Comparison of ENCODE assay signal across 10 cellular contexts in the genomic region with DNA sequence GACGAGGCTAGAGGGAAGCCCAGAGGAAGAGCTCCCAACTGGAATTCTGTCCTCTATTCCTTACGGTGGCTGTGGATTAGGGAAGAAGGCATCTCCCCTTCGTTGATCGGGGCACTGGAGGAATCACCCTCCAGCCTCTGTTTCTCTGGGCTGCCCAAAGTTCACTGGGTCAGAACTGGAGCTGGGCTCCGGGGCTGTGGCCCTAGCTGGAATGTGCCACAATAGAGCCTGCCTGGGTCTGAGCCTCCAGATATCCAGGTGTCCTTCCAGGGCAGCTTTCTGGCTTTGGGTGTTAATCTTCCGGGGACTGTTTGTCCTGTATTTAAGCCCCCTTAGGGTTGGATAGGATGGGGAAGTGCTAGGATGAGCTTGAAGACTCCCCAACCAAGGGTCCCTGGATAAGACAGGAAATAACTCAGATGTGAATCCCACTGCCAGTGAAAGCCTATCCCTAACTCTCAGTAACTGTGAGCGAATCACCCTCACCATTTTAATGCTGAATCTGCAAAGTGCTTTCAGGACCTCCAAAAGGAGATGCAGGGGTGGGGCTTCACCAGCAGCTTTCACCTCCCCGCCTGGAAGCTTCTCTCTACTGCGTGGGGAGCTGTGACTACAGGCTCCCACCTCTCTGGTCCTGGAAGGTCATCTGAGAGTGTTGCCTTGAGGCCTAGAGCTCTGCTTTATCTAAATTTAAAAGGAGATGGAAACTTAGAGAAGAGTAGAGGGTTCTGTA. TPM values are rescaled to one million over a fixed set of nuclear protein-coding genes. Genes with fewer than 3 reads are reported as not detected.
DNase-seq lines count a peak whose midpoint lies in the region; ATAC-seq and TF ChIP-seq lines count a peak whose summit lies in the region.
"Had no signal": no experiment of that assay in that cellular context is flagged by ENCODE, and none has a peak within 500 bp of the region (broad histone marks: within the 10 kb centered on the region; RNA-seq: fewer than 3 reads in every experiment).

No MANE protein-coding gene starts in this region.

- CTCF ChIA-PET in Caco-2 (lab: Charles Lee), result interaction anchor here (0.6 to 3.4 kb wide), 22 partner anchors 8 to 295 kb away, joined by 3 to 82 read pairs (median 6); partner anchors contain the start of genes SERPING1, SLC43A1, TIMM10 and UBE2L6
- CTCF ChIA-PET in RWPE1 (lab: Yijun Ruan, JAX), result interaction anchor here (0.6 to 5.5 kb wide), 6 partner anchors 25 to 182 kb away, joined by 3 to 72 read pairs (median 6); partner anchors contain the start of gene UBE2L6

- H3K9me3 Mint-ChIP-seq in Caco-2 (ENCODE audit: unreplicated experiment), result no peaks in the 10 kb centered on the region

- TF ChIP-seq EP300 in ovary (IDR thresholded peaks at IDR 0.05), result no peak

- peak overlapping the region; percentile 39 for H3K27ac Mint-ChIP-seq in Caco-2 (ENCODE audit: unreplicated experiment)

- H3K27me3 ChIP-seq in Caco-2 (replicated peaks; ENCODE audit: control insufficient read depth, insufficient read depth, low read length), result no peaks in the 10 kb centered on the region
- no peaks in the 10 kb centered on the region for H3K27me3 ChIP-seq in ovary

- no TSS peak for BruUV-seq in Caco-2 (replicated peaks; lab: Mats Ljungman, UMichigan)

- H3K9me3 ChIP-seq in Caco-2, result no peaks in the 10 kb centered on the region
- H3K9me3 ChIP-seq in ovary, result no peaks in the 10 kb centered on the region

- H3K4me1 ChIP-seq in Caco-2, result peaks cover 27% of the 10 kb centered on the region
- peaks cover 18% of the 10 kb centered on the region for H3K4me1 ChIP-seq in ovary (ENCODE audit: insufficient read depth)

- DNase-seq in Caco-2 (no peak), RWPE1 (ENCODE audit: low spot score) (no peak), fibroblast of villous mesenchyme (ENCODE audit: low read depth) (no peak), ovary (no peak), DMS79 treated with DMSO at 0.1 percent for 48 hours (lab: John Stamatoyannopoulos, UW) (no peak), DMS53 treated with DMSO at 0.1 percent for 48 hours (lab: John Stamatoyannopoulos, UW; ENCODE audit: unreplicated experiment) (no peak)
- DNase-seq: GF-D8, NCI-H1105 treated with DMSO at 0.1 percent for 48 hours had no signal

- POLR2A ChIA-PET in Caco-2 (lab: Charles Lee), result no interaction called here
- POLR2A ChIA-PET in RWPE1 (lab: Yijun Ruan, JAX; ENCODE audit: low non-redundant PET), result interaction anchor here (0.6 kb wide), 2 partner anchors 24 to 1980 kb away, joined by 4 to 5 read pairs; no protein-coding TSS in a partner anchor

- peaks cover 7% of the 10 kb centered on the region for H3K36me3 Mint-ChIP-seq in Caco-2 (ENCODE audit: insufficient read depth, unreplicated experiment)

- peak overlapping the region; percentile 73 for H3K4me3 Mint-ChIP-seq in Caco-2 (ENCODE audit: unreplicated experiment)

- WGBS in ovary, 3 donors, result 27 to 32% (median 27%) methylated on average over 8 to 9 of the region's 9 CpGs

- peaks cover 7% of the 10 kb centered on the region for H3K4me1 Mint-ChIP-seq in Caco-2 (ENCODE audit: low read depth, unreplicated experiment)

- H3K27ac ChIP-seq in RWPE1 (peak overlapping the region; percentile 84), ovary (no peak overlapping the region)

- H3K27me3 Mint-ChIP-seq in Caco-2 (ENCODE audit: insufficient read depth, unreplicated experiment), result no peaks in the 10 kb centered on the region

- H3K36me3 ChIP-seq in Caco-2 (ENCODE audit: control insufficient read depth, insufficient read depth, low read length), result no peaks in the 10 kb centered on the region
- H3K36me3 ChIP-seq in ovary, result no peaks in the 10 kb centered on the region

- H3K4me3 ChIP-seq in Caco-2 (ENCODE audit: low read depth, low read length), result no peak overlapping the region
- peak overlapping the region; percentile 99 for H3K4me3 ChIP-seq in fibroblast of villous mesenchyme (ENCODE audit: low read depth, low read length)
- H3K4me3 ChIP-seq in ovary, result peak overlapping the region; percentile 95

- intact Hi-C loops in Caco-2 (cut with micrococcal nuclease; ENCODE audit: unreplicated experiment), result loop anchor here (5.0 kb wide), 1 partner anchor 163 kb away; no protein-coding TSS in a partner anchor
- intact Hi-C loops in ovary (cut with DNase I), result loop anchor here (2.0 to 10.0 kb wide), 5 partner anchors 71 to 315 kb away; partner anchors contain the start of genes UBE2L6 (in 3 of the 4) and TNKS1BP1 (in 1 of the 4)

- TF ChIP-seq CTCF in Caco-2 (IDR thresholded peaks at IDR 0.05; ENCODE audit: insufficient read depth in 1 of 2, low read depth in 1 of 2, low read length in 1 of 2, severe bottlenecking in 1 of 2, unreplicated experiment in 1 of 2) (no peak), RWPE1 (conservative IDR thresholded peaks at IDR 0.05; ENCODE audit: low read depth) (no peak), fibroblast of villous mesenchyme (IDR thresholded peaks at IDR 0.05; ENCODE audit: insufficient read depth, low read depth, low read length) (no peak), ovary (IDR thresholded peaks at IDR 0.05) (no peak)

- no peak for ATAC-seq in GM19035 (IDR thresholded peaks at IDR 0.05; ENCODE audit: unreplicated experiment)
- ATAC-seq in GM19463 (IDR thresholded peaks at IDR 0.05; ENCODE audit: unreplicated experiment), result no peak

- no peak for TF ChIP-seq POLR2A in ovary (IDR thresholded peaks at IDR 0.05)

RNA-seq across cellular contexts. Expression of gene YPEL4, which starts 9.5 kb away (rescaled TPM):
- 0.32 TPM in 1 of 2 replicates, not detected in the other for total RNA-seq in Caco-2 (2022)
- 0.43 and 0.64 TPM in 2 replicates for total RNA-seq in fibroblast of villous mesenchyme
- 10 to 100 TPM in 1 of 7 donors, 1 to 10 TPM in 6; 2.1 to 12.9 (median 4.4) TPM for total RNA-seq in ovary
- 10 to 100 TPM in 1 of 2 donors, 1 to 10 TPM in 1; 7.1 to 15.3 TPM for polyA plus RNA-seq in ovary

RNA-seq across cellular contexts. Expression of gene CLP1, which starts 17.3 kb away (rescaled TPM):
- total RNA-seq in Caco-2 (2022) (21.0 and 22.1 TPM in 2 replicates), fibroblast of villous mesenchyme (16.4 and 19.0 TPM in 2 replicates), ovary (10 to 100 TPM in 4 of 7 donors, 1 to 10 TPM in 3; 5.5 to 11.9 (median 11.1) TPM)
- polyA plus RNA-seq in ovary, result 10 to 100 TPM in 1 of 2 donors, 1 to 10 TPM in 1; 7.2 to 10.5 TPM

RNA-seq across cellular contexts. Expression of gene ZDHHC5, which starts 27.7 kb away (rescaled TPM):
- total RNA-seq in Caco-2 (2022) (66.0 and 72.2 TPM in 2 replicates), fibroblast of villous mesenchyme (39.0 and 59.6 TPM in 2 replicates), ovary (10 to 100 TPM; 19.9 to 54.1 (median 39.9) TPM)
- 10 to 100 TPM; 22.3 to 62.6 TPM for polyA plus RNA-seq in ovary

RNA-seq across cellular contexts. Expression of gene SERPING1, which starts 42.7 kb away (rescaled TPM):
- total RNA-seq in Caco-2 (2022) (3.2 and 3.8 TPM in 2 replicates), fibroblast of villous mesenchyme (10.8 and 21.9 TPM in 2 replicates), ovary (100 to 1,000 TPM; 454 to 906 (median 709) TPM)
- polyA plus RNA-seq in ovary, result 1,000 to 10,000 TPM in 1 of 2 donors, 100 to 1,000 TPM in 1; 731 to 2,358 TPM
